20 cellular contexts compared by ENCODE assay signal in genomic region chr11:126182787-126183445, GRCh38. TPM values are rescaled to one million over a fixed set of nuclear protein-coding genes. Genes with fewer than 3 reads are reported as not detected.
A peak's percentile ranks its signal among the peaks of the same experiment; 100 is the strongest.
DNase-seq lines count a peak whose midpoint lies in the region; ATAC-seq and TF ChIP-seq lines count a peak whose summit lies in the region.
"Had no signal": no experiment of that assay in that cellular context is flagged by ENCODE, and none has a peak within 500 bp of the region (broad histone marks: within the 10 kb centered on the region; RNA-seq: fewer than 3 reads in every experiment).

No MANE protein-coding gene starts in this region.

- no peak for TF ChIP-seq CTCF in natural killer cell (IDR thresholded peaks at IDR 0.05)
- TF ChIP-seq CTCF in nephron (IDR thresholded peaks at IDR 0.05; ENCODE audit: unreplicated experiment in 3 of 3): no peak
- TF ChIP-seq CTCF in OCI-LY7 (conservative IDR thresholded peaks at IDR 0.05; ENCODE audit: low read length): no peak

- intact Hi-C loops in natural killer cell (cut with micrococcal nuclease) (no loop called here), OCI-LY7 (cut with micrococcal nuclease; ENCODE audit: unreplicated experiment) (no loop called here)

- peaks cover 7% of the 10 kb centered on the region for H3K4me1 ChIP-seq in OCI-LY7 (ENCODE audit: insufficient read depth, low read length, poor library complexity, severe bottlenecking)

- H2AFZ ChIP-seq in OCI-LY7 (ENCODE audit: low read length): no peak overlapping the region

- no peak overlapping the region for H3K4me3 Mint-ChIP-seq in natural killer cell treated with Interleukin-12 subunit alpha and Interleukin-12 subunit beta and Interleukin-15 and Interleukin-18, amount 100 ng/mL, for 72 hours
- H3K4me3 Mint-ChIP-seq in natural killer cell: no peak overlapping the region
- no peak overlapping the region for H3K4me3 Mint-ChIP-seq in nephron
- H3K4me3 Mint-ChIP-seq: CD4-positive, alpha-beta memory T cell; HFFc6 had no signal

- H3K4me2 ChIP-seq in OCI-LY7 (ENCODE audit: low read length): no peak overlapping the region

- peaks cover 4% of the 10 kb centered on the region; the same call in 1 of the 2 replicates for H3K36me3 ChIP-seq in OCI-LY7 (ENCODE audit: insufficient read depth, low read length)

- H3K79me2 ChIP-seq in OCI-LY7 (ENCODE audit: insufficient read depth, low read depth, low read length): no peaks in the 10 kb centered on the region

- H3K9me3 Mint-ChIP-seq in natural killer cell treated with Interleukin-12 subunit alpha and Interleukin-12 subunit beta and Interleukin-15 and Interleukin-18, amount 100 ng/mL, for 72 hours: no peaks in the 10 kb centered on the region
- H3K9me3 Mint-ChIP-seq in natural killer cell (no peaks in the 10 kb centered on the region), nephron (no peaks in the 10 kb centered on the region)

- no peak for ATAC-seq in natural killer cell treated with Interleukin-12 subunit alpha and Interleukin-12 subunit beta and Interleukin-15 and Interleukin-18, amount 100 ng/mL, for 72 hours
- ATAC-seq in natural killer cell (no peak), HG02623 (IDR thresholded peaks at IDR 0.05; ENCODE audit: unreplicated experiment) (no peak)

- H3K4me1 Mint-ChIP-seq in natural killer cell treated with Interleukin-12 subunit alpha and Interleukin-12 subunit beta and Interleukin-15 and Interleukin-18, amount 100 ng/mL, for 72 hours (ENCODE audit: low read depth in 2 of 2): peaks cover 0 to 8% of the 10 kb centered on the region in 2 donors
- H3K4me1 Mint-ChIP-seq in natural killer cell: peaks cover 0 to 24% of the 10 kb centered on the region in 2 donors
- H3K4me1 Mint-ChIP-seq in nephron: peaks cover 17% of the 10 kb centered on the region

- POLR2A ChIA-PET in OCI-LY7 (lab: Charles Lee): interaction anchor here (0.7 kb wide), 1 partner anchor 11 kb away, joined by 4 read pairs; no protein-coding TSS in a partner anchor

- H3K4me3 ChIP-seq in OCI-LY7 (ENCODE audit: low read depth, low read length, poor library complexity, severe bottlenecking): no peak overlapping the region

- H3K9me2 ChIP-seq in OCI-LY7 (ENCODE audit: insufficient read depth, low read length): no peaks in the 10 kb centered on the region

- BruUV-seq in OCI-LY7 (replicated peaks; lab: Mats Ljungman, UMichigan): no TSS peak

- no peaks in the 10 kb centered on the region for H4K20me1 ChIP-seq in OCI-LY7 (ENCODE audit: insufficient read depth, low read length)

- H3K27me3 Mint-ChIP-seq in natural killer cell treated with Interleukin-12 subunit alpha and Interleukin-12 subunit beta and Interleukin-15 and Interleukin-18, amount 100 ng/mL, for 72 hours: no peaks in the 10 kb centered on the region
- H3K27me3 Mint-ChIP-seq in natural killer cell (ENCODE audit: low read depth in 2 of 2): peaks cover 0 to 3% of the 10 kb centered on the region in 2 donors
- H3K27me3 Mint-ChIP-seq in nephron (ENCODE audit: low read depth): no peaks in the 10 kb centered on the region
- H3K27me3 Mint-ChIP-seq: CD4-positive, alpha-beta memory T cell had no signal

- DNase-seq in natural killer cell treated with Interleukin-12 subunit alpha and Interleukin-12 subunit beta and Interleukin-15 and Interleukin-18, amount 100 ng/mL, for 72 hours (ENCODE audit: low spot score): peak; percentile 0
- DNase-seq in natural killer cell: no peak
- peak; percentile 3 to 11 for DNase-seq in Kasumi-1 (lab: John Stamatoyannopoulos, UW)
- no peak for DNase-seq in OCI-LY7 (ENCODE audit: low spot score)
- DNase-seq in NCI-H2171 (lab: John Stamatoyannopoulos, UW): no peak
- no peak for DNase-seq in pons (ENCODE audit: low spot score)
- DNase-seq: AML-193; C1 segment of cervical spinal cord; CD4-positive, alpha-beta memory T cell; DMS153; DMS79 treated with DMSO at 0.1 percent for 48 hours; GDM1; GOT3; HCEC 1CT; HFFc6; IMR-90; KG1 had no signal

- no peaks in the 10 kb centered on the region for H3K36me3 Mint-ChIP-seq in natural killer cell treated with Interleukin-12 subunit alpha and Interleukin-12 subunit beta and Interleukin-15 and Interleukin-18, amount 100 ng/mL, for 72 hours
- H3K36me3 Mint-ChIP-seq in natural killer cell: no peaks in the 10 kb centered on the region
- H3K36me3 Mint-ChIP-seq in nephron (ENCODE audit: low read depth): peaks cover 10% of the 10 kb centered on the region

- CTCF ChIA-PET in OCI-LY7 (lab: Charles Lee; ENCODE audit: unreplicated experiment): no interaction called here

- no peak overlapping the region for H3K27ac Mint-ChIP-seq in natural killer cell treated with Interleukin-12 subunit alpha and Interleukin-12 subunit beta and Interleukin-15 and Interleukin-18, amount 100 ng/mL, for 72 hours
- H3K27ac Mint-ChIP-seq in natural killer cell (peak overlapping the region in 1 of 2 donors; percentile 13), nephron (peak overlapping the region in 2 of 3 experiments; percentile 20 to 29)
- H3K27ac Mint-ChIP-seq: HFFc6 had no signal

- H3K27ac ChIP-seq in OCI-LY7 (ENCODE audit: low read depth, low read length, poor library complexity, severe bottlenecking): no peak overlapping the region
- H3K27ac ChIP-seq: 22Rv1 had no signal

- no peaks in the 10 kb centered on the region for H3K9me3 ChIP-seq in OCI-LY7 (ENCODE audit: low read length)

RNA-seq across cellular contexts. Expression of gene RPUSD4, which starts 28.5 kb away (rescaled TPM):
- total RNA-seq in natural killer cell treated with Interleukin-12 subunit alpha and Interleukin-12 subunit beta and Interleukin-15 and Interleukin-18, amount 100 ng/mL, for 72 hours: 10 to 100 TPM; 36.5 to 53.5 TPM
- 10 to 100 TPM; 27.1 to 41.7 (median 38.9) TPM for total RNA-seq in natural killer cell
- 29.1 and 39.2 TPM in 2 replicates for total RNA-seq in OCI-LY7 (2014; rRNA removed; shearing (Covaris generic))
- total RNA-seq in OCI-LY7 (2022): 36.2 and 37.0 TPM in 2 replicates

RNA-seq across cellular contexts. Expression of gene FAM118B, which starts 28.7 kb away (rescaled TPM):
- total RNA-seq in natural killer cell treated with Interleukin-12 subunit alpha and Interleukin-12 subunit beta and Interleukin-15 and Interleukin-18, amount 100 ng/mL, for 72 hours: 10 to 100 TPM; 13.8 to 16.9 TPM
- total RNA-seq in natural killer cell: 1 to 10 TPM; 5.4 to 9.7 (median 7.8) TPM
- 9.9 and 11.5 TPM in 2 replicates for total RNA-seq in OCI-LY7 (2014; rRNA removed; shearing (Covaris generic))
- total RNA-seq in OCI-LY7 (2022): 12.8 and 14.8 TPM in 2 replicates

Comparison
In these comparisons a context has a peak if more than half of its experiments do, and no peak if none do; other contexts are left out.
1. DNase-seq: peak in natural killer cell treated with Interleukin-12 subunit alpha and Interleukin-12 subunit beta and Interleukin-15 and Interleukin-18, amount 100 ng/mL, for 72 hours (single experiment) and Kasumi-1 (2 of 2); none in natural killer cell (single experiment), OCI-LY7 (single experiment), NCI-H2171 (single experiment) and pons (single experiment).
2. H3K27ac Mint-ChIP-seq: peak in nephron (2 of 3); none in natural killer cell treated with Interleukin-12 subunit alpha and Interleukin-12 subunit beta and Interleukin-15 and Interleukin-18, amount 100 ng/mL, for 72 hours (0 of 2).